Comparison of ENCODE assay signal across 8 cellular contexts in genomic region chr11:63613517-63614135, GRCh38. TPM values are rescaled to one million over a fixed set of nuclear protein-coding genes. Genes with fewer than 3 reads are reported as not detected.
A peak's percentile ranks its signal among the peaks of the same experiment; 100 is the strongest.
DNase-seq lines count a peak whose midpoint lies in the region; ATAC-seq and TF ChIP-seq lines count a peak whose summit lies in the region.

No MANE protein-coding gene starts in this region.

- H3K27ac Mint-ChIP-seq in neural crest cell (ENCODE audit: unreplicated experiment), result no peak overlapping the region

- H3K27me3 Mint-ChIP-seq in neural crest cell (ENCODE audit: low read depth), result peaks cover 64% of the 10 kb centered on the region

- H3K27ac ChIP-seq in upper lobe of right lung, result peak overlapping the region; percentile 85

- intact Hi-C loops in upper lobe of right lung (cut with DNase I), result no loop called here

- no peaks in the 10 kb centered on the region for H3K36me3 ChIP-seq in upper lobe of right lung

- no peaks in the 10 kb centered on the region for H3K9me3 ChIP-seq in upper lobe of right lung

- peak overlapping the region; percentile 92 for H3K4me3 ChIP-seq in upper lobe of right lung

- H3K4me1 ChIP-seq in upper lobe of right lung, result peaks cover 46% of the 10 kb centered on the region

- DNase-seq in NCI-H146 treated with DMSO at 0.1 percent for 48 hours (lab: John Stamatoyannopoulos, UW; ENCODE audit: unreplicated experiment) (peak; percentile 17), germinal center (ENCODE audit: low spot score) (peak; percentile 12), neural crest cell (ENCODE audit: low read depth, low spot score) (no peak), upper lobe of right lung (peak; percentile 79), NCI-H1694 (lab: John Stamatoyannopoulos, UW) (no peak), HUDEP-2 (lab: John Stamatoyannopoulos, UW; ENCODE audit: unreplicated experiment in 76 of 76) (no peak)
- peak; percentile 37 for DNase-seq in activated naive CD4-positive, alpha-beta T cell treated with Interleukin-2 at 50 U/mL for 16 hours

- no peaks in the 10 kb centered on the region for H3K36me3 Mint-ChIP-seq in neural crest cell (ENCODE audit: low read depth)

- H3K27me3 ChIP-seq in upper lobe of right lung, result no peaks in the 10 kb centered on the region

- ATAC-seq in GM18907 (IDR thresholded peaks at IDR 0.05; ENCODE audit: unreplicated experiment) (peak; percentile 53), upper lobe of right lung (peak; percentile 64)

- H3K4me3 Mint-ChIP-seq in neural crest cell, result peak overlapping the region; percentile 84

- H3K9me3 Mint-ChIP-seq in neural crest cell, result no peaks in the 10 kb centered on the region

- peaks cover 22% of the 10 kb centered on the region for H3K4me1 Mint-ChIP-seq in neural crest cell

- TF ChIP-seq CTCF in neural crest cell (conservative IDR thresholded peaks at IDR 0.05), result no peak
- no peak for TF ChIP-seq CTCF in upper lobe of right lung (IDR thresholded peaks at IDR 0.05)

RNA-seq across cellular contexts. Expression of gene PLAAT3, which starts 0.6 kb away (rescaled TPM):
- total RNA-seq in neural crest cell, result 4.1 and 4.3 TPM in 2 replicates
- total RNA-seq in upper lobe of right lung, result 70.3 TPM

RNA-seq across cellular contexts. Expression of gene PLAAT2, which starts 50.4 kb away (rescaled TPM):
- total RNA-seq in neural crest cell, result not detected in 2 replicates
- 4.2 TPM for total RNA-seq in upper lobe of right lung

RNA-seq across cellular contexts. Expression of gene ATL3, which starts 57.5 kb away (rescaled TPM):
- total RNA-seq in neural crest cell (13.2 and 15.2 TPM in 2 replicates), upper lobe of right lung (78.6 TPM)

Comparison
In these comparisons a context has a peak if more than half of its experiments do, and no peak if none do; other contexts are left out.
1. DNase-seq: peak in NCI-H146 treated with DMSO at 0.1 percent for 48 hours (single experiment), activated naive CD4-positive, alpha-beta T cell treated with Interleukin-2 at 50 U/mL for 16 hours (single experiment), germinal center (single experiment) and upper lobe of right lung (single experiment); none in neural crest cell (single experiment), NCI-H1694 (single experiment) and HUDEP-2 (0 of 76).
2. RNA of gene PLAAT3, which starts 0.6 kb away (total RNA-seq): 70.3 TPM in upper lobe of right lung (single experiment); 4.1 to 4.3 TPM in neural crest cell; every median in the first group is over 10 times any median in the second.